ENCODE assay signal across 22 cellular contexts in genomic region chr15:75606026-75606425, GRCh38. TPM values are rescaled to one million over a fixed set of nuclear protein-coding genes. Genes with fewer than 3 reads are reported as not detected.
DNase-seq lines count a peak whose midpoint lies in the region; ATAC-seq and TF ChIP-seq lines count a peak whose summit lies in the region.
"Had no signal": no experiment of that assay in that cellular context is flagged by ENCODE, and none has a peak within 500 bp of the region (broad histone marks: within the 10 kb centered on the region; RNA-seq: fewer than 3 reads in every experiment).

No MANE protein-coding gene starts in this region.

- no peaks in the 10 kb centered on the region for H3K27me3 ChIP-seq in CD8-positive, alpha-beta memory T cell (ENCODE audit: insufficient read depth, low read length, poor library complexity, severe bottlenecking)
- no peaks in the 10 kb centered on the region for H3K27me3 ChIP-seq in mammary epithelial cell (ENCODE audit: insufficient read depth, low read length)
- H3K27me3 ChIP-seq: adrenal gland, dorsolateral prefrontal cortex, gastrocnemius medialis, neural progenitor cell had no signal

- no peak for TF ChIP-seq CTCF in mammary epithelial cell (conservative IDR thresholded peaks at IDR 0.05 in 1 of 2, IDR thresholded peaks at IDR 0.05 in 1 of 2; ENCODE audit: extremely low read depth in 1 of 2, insufficient read depth in 1 of 2, low read depth in 1 of 2, low read length in 2 of 2)

- H3K9ac ChIP-seq in mammary epithelial cell (ENCODE audit: insufficient read depth, low read length), result no peak overlapping the region
- H3K9ac ChIP-seq: neural progenitor cell had no signal

- dilution Hi-C loops in mammary epithelial cell (cut with HindIII; ENCODE audit: low sequenced_read_pairs), result no loop called here

- no peak overlapping the region for H3K4me2 ChIP-seq in mammary epithelial cell (ENCODE audit: insufficient read depth, low read depth, low read length)
- H3K4me2 ChIP-seq: neural progenitor cell, smooth muscle cell had no signal

- H3K36me3 ChIP-seq in CD8-positive, alpha-beta memory T cell (ENCODE audit: insufficient read depth, low read length), result peaks cover 11% of the 10 kb centered on the region
- peaks cover 16% of the 10 kb centered on the region for H3K36me3 ChIP-seq in mammary epithelial cell (ENCODE audit: insufficient read depth, low read length)
- H3K36me3 ChIP-seq: neural progenitor cell had no signal

- peak overlapping the region; percentile 45 for H3K4me3 ChIP-seq in CD8-positive, alpha-beta memory T cell (ENCODE audit: low read length)
- no peak overlapping the region for H3K4me3 ChIP-seq in mammary epithelial cell (replicated peaks in 1 of 3; ENCODE audit: insufficient read depth in 1 of 3, low read depth in 2 of 3, low read length in 3 of 3)
- H3K4me3 ChIP-seq: adrenal gland, dorsolateral prefrontal cortex, gastrocnemius medialis, neural progenitor cell, psoas muscle, smooth muscle cell had no signal

- H3K9me3 ChIP-seq in CD8-positive, alpha-beta memory T cell (ENCODE audit: low read length), result no peaks in the 10 kb centered on the region
- no peaks in the 10 kb centered on the region for H3K9me3 ChIP-seq in mammary epithelial cell (replicated peaks; ENCODE audit: insufficient read depth, low read length)
- H3K9me3 ChIP-seq: adrenal gland, gastrocnemius medialis, psoas muscle had no signal

- intact Hi-C loops in activated CD4-positive, alpha-beta T cell treated with anti-CD3 and anti-CD28 coated beads, Interleukin-2, amount 10 ng/mL, durations not matched to agents 24 days and 14 days (cut with micrococcal nuclease), result loop anchor here (2.0 kb wide), 1 partner anchor 19 kb away; the partner anchor contains the start of gene SNUPN
- intact Hi-C loops in mammary epithelial cell (cut with micrococcal nuclease), result no loop called here

- CTCF ChIA-PET in CD8-positive, alpha-beta memory T cell (lab: Charles Lee), result interaction anchor here (1.3 to 2.1 kb wide), 2 partner anchors 20 to 238 kb away, joined by 3 to 5 read pairs; partner anchors contain the start of gene SNUPN
- CTCF ChIA-PET in mammary epithelial cell (lab: Charles Lee; ENCODE audit: low non-redundant PET), result no interaction called here

- H3K79me2 ChIP-seq in mammary epithelial cell (ENCODE audit: insufficient read depth, low read length), result no peaks in the 10 kb centered on the region

- no peaks in the 10 kb centered on the region for H4K20me1 ChIP-seq in mammary epithelial cell (ENCODE audit: insufficient read depth, low read length)

- 98% methylated on average over 8 of the region's 8 CpGs for WGBS in mammary epithelial cell (ENCODE audit: low coverage, missing lambda C conversion rate)

- peaks cover 43% of the 10 kb centered on the region for H3K4me1 ChIP-seq in CD8-positive, alpha-beta memory T cell (ENCODE audit: insufficient read depth, low read length)
- H3K4me1 ChIP-seq in mammary epithelial cell (ENCODE audit: insufficient read depth, low read length), result no peaks in the 10 kb centered on the region
- H3K4me1 ChIP-seq: adrenal gland, neural progenitor cell had no signal

- BruUV-seq in mammary epithelial cell (replicated peaks; lab: Mats Ljungman, UMichigan), result no TSS peak

- POLR2A ChIA-PET in CD8-positive, alpha-beta memory T cell (lab: Charles Lee), result interaction anchor here (0.7 to 2.3 kb wide), 6 partner anchors 20 to 154 kb away, joined by 3 to 19 read pairs (median 9); partner anchors contain the start of genes IMP3, PTPN9 and SNUPN
- POLR2A ChIA-PET in naive thymus-derived CD8-positive, alpha-beta T cell (lab: Charles Lee), result interaction anchor here (1.7 to 3.4 kb wide), 5 partner anchors 14 to 152 kb away, joined by 5 to 23 read pairs (median 9); partner anchors contain the start of genes IMP3, PTPN9 and SNUPN

- in situ Hi-C loops in mammary epithelial cell (cut with MboI; ENCODE audit: low sequenced_read_pairs in 2 of 2), result no loop called here

- peak overlapping the region; percentile 88 for H3K27ac Mint-ChIP-seq in activated CD4-positive, alpha-beta T cell treated with anti-CD3 and anti-CD28 coated beads, Interleukin-2, amount 10 ng/mL, durations not matched to agents 24 days and 14 days
- H3K27ac Mint-ChIP-seq in CD8-positive, alpha-beta memory T cell, result peak overlapping the region; percentile 51 to 95 (median 85)
- peak overlapping the region; percentile 23 to 82 for H3K27ac Mint-ChIP-seq in activated naive CD4-positive, alpha-beta T cell treated with anti-CD3 and anti-CD28 coated beads, Interleukin-2, amount 50 U/mL, for 72 hours
- H3K27ac Mint-ChIP-seq in naive thymus-derived CD8-positive, alpha-beta T cell, result peak overlapping the region; percentile 75 to 92 (median 86)
- H3K27ac Mint-ChIP-seq: activated B cell treated with CpG ODN at 0.5 μM for 24 hours, neural progenitor cell had no signal

- no peaks in the 10 kb centered on the region for H3K9me3 Mint-ChIP-seq in activated CD4-positive, alpha-beta T cell treated with anti-CD3 and anti-CD28 coated beads, Interleukin-2, amount 10 ng/mL, durations not matched to agents 24 days and 14 days
- H3K9me3 Mint-ChIP-seq in CD8-positive, alpha-beta memory T cell, result no peaks in the 10 kb centered on the region
- H3K9me3 Mint-ChIP-seq in activated naive CD4-positive, alpha-beta T cell treated with anti-CD3 and anti-CD28 coated beads, Interleukin-2, amount 50 U/mL, for 72 hours, result no peaks in the 10 kb centered on the region
- H3K9me3 Mint-ChIP-seq in naive thymus-derived CD8-positive, alpha-beta T cell, result no peaks in the 10 kb centered on the region
- H3K9me3 Mint-ChIP-seq: activated B cell treated with CpG ODN at 0.5 μM for 24 hours, neural progenitor cell had no signal

- peak overlapping the region; percentile 45 for H3K27ac ChIP-seq in CD8-positive, alpha-beta memory T cell (ENCODE audit: low read depth, low read length)
- no peak overlapping the region for H3K27ac ChIP-seq in mammary epithelial cell (ENCODE audit: insufficient read depth, low read depth, low read length)
- H3K27ac ChIP-seq: adrenal gland, C4-2B, gastrocnemius medialis, neural progenitor cell, psoas muscle had no signal

- peaks cover 32% of the 10 kb centered on the region for H3K4me1 Mint-ChIP-seq in activated CD4-positive, alpha-beta T cell treated with anti-CD3 and anti-CD28 coated beads, Interleukin-2, amount 10 ng/mL, durations not matched to agents 24 days and 14 days
- peaks cover 40 to 57% (median 50%) of the 10 kb centered on the region in 3 donors for H3K4me1 Mint-ChIP-seq in CD8-positive, alpha-beta memory T cell
- H3K4me1 Mint-ChIP-seq in naive thymus-derived CD8-positive, alpha-beta T cell, result peaks cover 29 to 56% (median 44%) of the 10 kb centered on the region in 4 donors
- H3K4me1 Mint-ChIP-seq: activated B cell treated with CpG ODN at 0.5 μM for 24 hours, neural progenitor cell had no signal

- DNase-seq in activated CD4-positive, alpha-beta T cell treated with anti-CD3 and anti-CD28 coated beads, Interleukin-2, amount 10 ng/mL, durations not matched to agents 24 days and 14 days, result no peak
- DNase-seq in activated CD4-positive, alpha-beta T cell treated with anti-CD3 and anti-CD28 coated beads for 4 hours, result no peak
- DNase-seq in CD8-positive, alpha-beta memory T cell, result no peak
- no peak for DNase-seq in activated naive CD4-positive, alpha-beta T cell treated with anti-CD3 and anti-CD28 coated beads, Interleukin-2, amount 50 U/mL, for 72 hours (ENCODE audit: low spot score in 2 of 2)
- DNase-seq in naive thymus-derived CD8-positive, alpha-beta T cell, result no peak
- DNase-seq in mammary epithelial cell (no peak), NCI-H524 (lab: John Stamatoyannopoulos, UW) (no peak)
- DNase-seq in stimulated activated CD4-positive, alpha-beta T cell treated with anti-CD3 and anti-CD28 coated beads, Interleukin-2, amount 100 ng/mL, for 48 hours, result no peak
- DNase-seq: activated B cell treated with CpG ODN at 0.5 μM for 24 hours; adrenal gland; DMS53; gastrocnemius medialis; H7; NCI-H146; PC-3; psoas muscle; stimulated activated CD4-positive, alpha-beta T cell treated with anti-CD3 and anti-CD28 coated beads, Interleukin-4, amount 100 ng/mL, for 4 hours had no signal

- H2AFZ ChIP-seq in mammary epithelial cell (ENCODE audit: low read depth, low read length), result no peak overlapping the region
- H2AFZ ChIP-seq: neural progenitor cell had no signal

- ATAC-seq in activated naive CD4-positive, alpha-beta T cell treated with anti-CD3 and anti-CD28 coated beads, Interleukin-2, amount 50 U/mL, for 72 hours, result no peak
- no peak for ATAC-seq in naive thymus-derived CD8-positive, alpha-beta T cell
- ATAC-seq: esophagus mucosa, gastrocnemius medialis, PC-3, psoas muscle had no signal

- H3K27me3 Mint-ChIP-seq in activated CD4-positive, alpha-beta T cell treated with anti-CD3 and anti-CD28 coated beads, Interleukin-2, amount 10 ng/mL, durations not matched to agents 24 days and 14 days, result no peaks in the 10 kb centered on the region
- no peaks in the 10 kb centered on the region for H3K27me3 Mint-ChIP-seq in CD8-positive, alpha-beta memory T cell
- no peaks in the 10 kb centered on the region for H3K27me3 Mint-ChIP-seq in naive thymus-derived CD8-positive, alpha-beta T cell
- H3K27me3 Mint-ChIP-seq: activated B cell treated with CpG ODN at 0.5 μM for 24 hours had no signal

- H3K4me3 Mint-ChIP-seq in activated CD4-positive, alpha-beta T cell treated with anti-CD3 and anti-CD28 coated beads, Interleukin-2, amount 10 ng/mL, durations not matched to agents 24 days and 14 days, result peak overlapping the region; percentile 65
- H3K4me3 Mint-ChIP-seq in CD8-positive, alpha-beta memory T cell, result peak overlapping the region; percentile 33 to 88 (median 77)
- peak overlapping the region; percentile 51 to 82 (median 76) for H3K4me3 Mint-ChIP-seq in naive thymus-derived CD8-positive, alpha-beta T cell
- H3K4me3 Mint-ChIP-seq: activated B cell treated with CpG ODN at 0.5 μM for 24 hours, neural progenitor cell had no signal

- H3K36me3 Mint-ChIP-seq in activated CD4-positive, alpha-beta T cell treated with anti-CD3 and anti-CD28 coated beads, Interleukin-2, amount 10 ng/mL, durations not matched to agents 24 days and 14 days (ENCODE audit: low read depth), result peaks cover 62% of the 10 kb centered on the region
- H3K36me3 Mint-ChIP-seq in CD8-positive, alpha-beta memory T cell, result peaks cover 11 to 43% (median 15%) of the 10 kb centered on the region in 3 donors
- peaks cover 29 to 53% of the 10 kb centered on the region in 2 donors for H3K36me3 Mint-ChIP-seq in activated naive CD4-positive, alpha-beta T cell treated with anti-CD3 and anti-CD28 coated beads, Interleukin-2, amount 50 U/mL, for 72 hours
- H3K36me3 Mint-ChIP-seq in naive thymus-derived CD8-positive, alpha-beta T cell, result peaks cover 5 to 48% (median 22%) of the 10 kb centered on the region in 3 donors

RNA-seq across cellular contexts. Expression of gene SNUPN, which starts 19.5 kb away (rescaled TPM):
- total RNA-seq in activated CD4-positive, alpha-beta T cell treated with anti-CD3 and anti-CD28 coated beads, Interleukin-2, amount 10 ng/mL, durations not matched to agents 24 days and 14 days, result 33.7 and 34.5 TPM in 2 replicates
- 10 to 100 TPM; 24.6 to 26.9 TPM for total RNA-seq in CD8-positive, alpha-beta memory T cell
- polyA plus RNA-seq in CD8-positive, alpha-beta memory T cell, result 37.4 TPM
- 10 to 100 TPM; 36.1 to 37.3 TPM for total RNA-seq in activated naive CD4-positive, alpha-beta T cell treated with anti-CD3 and anti-CD28 coated beads, Interleukin-2, amount 50 U/mL, for 72 hours
- total RNA-seq in naive thymus-derived CD8-positive, alpha-beta T cell, result 10 to 100 TPM; 22.8 to 25.0 TPM
- 10 to 100 TPM; 20.1 to 33.7 (median 21.7) TPM for polyA plus RNA-seq in naive thymus-derived CD8-positive, alpha-beta T cell
- total RNA-seq in mammary epithelial cell, result 10 to 100 TPM; 16.5 to 21.5 TPM
- 20.3 TPM for polyA plus RNA-seq in mammary epithelial cell
- polyA minus RNA-seq in mammary epithelial cell, result 19.6 TPM

RNA-seq across cellular contexts. Expression of gene PTPN9, which starts 26.9 kb away (rescaled TPM):
- total RNA-seq in activated CD4-positive, alpha-beta T cell treated with anti-CD3 and anti-CD28 coated beads, Interleukin-2, amount 10 ng/mL, durations not matched to agents 24 days and 14 days, result 21.0 and 23.6 TPM in 2 replicates
- 10 to 100 TPM; 22.0 to 22.3 TPM for total RNA-seq in CD8-positive, alpha-beta memory T cell
- polyA plus RNA-seq in CD8-positive, alpha-beta memory T cell, result 34.1 TPM
- 10 to 100 TPM; 11.6 to 14.4 TPM for total RNA-seq in activated naive CD4-positive, alpha-beta T cell treated with anti-CD3 and anti-CD28 coated beads, Interleukin-2, amount 50 U/mL, for 72 hours
- total RNA-seq in naive thymus-derived CD8-positive, alpha-beta T cell, result 10 to 100 TPM; 10.1 to 14.0 TPM
- 10 to 100 TPM; 12.9 to 19.6 (median 18.2) TPM for polyA plus RNA-seq in naive thymus-derived CD8-positive, alpha-beta T cell
- 10 to 100 TPM; 26.7 to 38.0 TPM for total RNA-seq in mammary epithelial cell
- polyA plus RNA-seq in mammary epithelial cell, result 48.3 TPM
- polyA minus RNA-seq in mammary epithelial cell, result 95.2 TPM

RNA-seq across cellular contexts. Expression of gene IMP3, which starts 34.0 kb away (rescaled TPM):
- 108 and 112 TPM in 2 replicates for total RNA-seq in activated CD4-positive, alpha-beta T cell treated with anti-CD3 and anti-CD28 coated beads, Interleukin-2, amount 10 ng/mL, durations not matched to agents 24 days and 14 days
- total RNA-seq in CD8-positive, alpha-beta memory T cell, result 100 to 1,000 TPM; 123 to 134 TPM
- 247 TPM for polyA plus RNA-seq in CD8-positive, alpha-beta memory T cell
- 10 to 100 TPM; 66.5 to 93.8 TPM for total RNA-seq in activated naive CD4-positive, alpha-beta T cell treated with anti-CD3 and anti-CD28 coated beads, Interleukin-2, amount 50 U/mL, for 72 hours
- 10 to 100 TPM; 94.3 to 95.7 TPM for total RNA-seq in naive thymus-derived CD8-positive, alpha-beta T cell
- 100 to 1,000 TPM; 199 to 256 (median 238) TPM for polyA plus RNA-seq in naive thymus-derived CD8-positive, alpha-beta T cell
- 10 to 100 TPM; 46.5 to 62.8 TPM for total RNA-seq in mammary epithelial cell
- 113 TPM for polyA plus RNA-seq in mammary epithelial cell
- polyA minus RNA-seq in mammary epithelial cell, result 22.7 TPM

RNA-seq across cellular contexts. Expression of gene SNX33, which starts 41.7 kb away (rescaled TPM):
- total RNA-seq in activated CD4-positive, alpha-beta T cell treated with anti-CD3 and anti-CD28 coated beads, Interleukin-2, amount 10 ng/mL, durations not matched to agents 24 days and 14 days, result 4.1 TPM in 2 replicates
- 1 to 10 TPM; 3.1 to 3.5 TPM for total RNA-seq in CD8-positive, alpha-beta memory T cell
- polyA plus RNA-seq in CD8-positive, alpha-beta memory T cell, result 1.1 TPM
- 1 to 10 TPM; 3.1 to 4.0 TPM for total RNA-seq in activated naive CD4-positive, alpha-beta T cell treated with anti-CD3 and anti-CD28 coated beads, Interleukin-2, amount 50 U/mL, for 72 hours
- total RNA-seq in naive thymus-derived CD8-positive, alpha-beta T cell, result 1 to 10 TPM; 1.7 TPM
- under 1 TPM; 0.05 to 0.44 (median 0.30) TPM for polyA plus RNA-seq in naive thymus-derived CD8-positive, alpha-beta T cell
- total RNA-seq in mammary epithelial cell, result 10 to 100 TPM; 28.2 to 41.4 TPM
- polyA plus RNA-seq in mammary epithelial cell, result 24.0 TPM
- 50.4 TPM for polyA minus RNA-seq in mammary epithelial cell
